1 cellular context compared by ENCODE assay signal in genomic region chr3:16399473-16399872, GRCh38.
A peak's percentile ranks its signal among the peaks of the same experiment; 100 is the strongest.
TF ChIP-seq lines count a peak whose summit lies in the region.

No MANE protein-coding gene starts in this region.

TF ChIP-seq in IMR-90, 13 proteins besides CTCF, POLR2A, EP300 and RAD21 (continued from another document):
- peak; percentile 61 for TF ChIP-seq SMC3 (IDR thresholded peaks at IDR 0.05; ENCODE audit: low read depth, low read length)
